In genomic region chr15:66388576-66388975, GRCh38 we compare ENCODE assay signal across 11 cellular contexts. TPM values are rescaled to one million over a fixed set of nuclear protein-coding genes. Genes with fewer than 3 reads are reported as not detected.
DNase-seq lines count a peak whose midpoint lies in the region; ATAC-seq and TF ChIP-seq lines count a peak whose summit lies in the region.
"Had no signal": no experiment of that assay in that cellular context is flagged by ENCODE, and none has a peak within 500 bp of the region (broad histone marks: within the 10 kb centered on the region; RNA-seq: fewer than 3 reads in every experiment).

No MANE protein-coding gene starts in this region.

- no peak for DNase-seq in A673 (ENCODE audit: low spot score)
- DNase-seq in GM23248 = no peak
- DNase-seq in left lobe of liver (ENCODE audit: low spot score) = peak; percentile 23
- DNase-seq in CD1c-positive myeloid dendritic cell (ENCODE audit: extremely low spot score) = no peak
- DNase-seq: activated CD4-positive, alpha-beta T cell treated with anti-CD3 and anti-CD28 coated beads, Interleukin-2, amount 50 U/mL, for 4 hours; occipital lobe; stimulated activated naive CD4-positive, alpha-beta T cell had no signal

- H3K4me1 ChIP-seq in A673 (ENCODE audit: insufficient read depth, low read length, poor library complexity, severe bottlenecking) = peaks cover 9% of the 10 kb centered on the region
- H3K4me1 ChIP-seq in GM23248 (ENCODE audit: insufficient read depth) = peaks cover 17% of the 10 kb centered on the region

- no TSS peak for BruUV-seq in A673 (replicated peaks; lab: Mats Ljungman, UMichigan)

- H3K9me2 ChIP-seq in GM23248 (ENCODE audit: insufficient read depth) = no peaks in the 10 kb centered on the region

- H3K79me2 ChIP-seq in GM23248 (ENCODE audit: insufficient read depth) = peaks cover 78% of the 10 kb centered on the region

- TF ChIP-seq CTCF in A673 (conservative IDR thresholded peaks at IDR 0.05; ENCODE audit: low read depth, low read length) = no peak

- H3K27me3 Mint-ChIP-seq in activated T-helper 17 cell treated with anti-CD3 and anti-CD28 coated beads, Interleukin-2, amount 50 U/mL, for 72 hours = no peaks in the 10 kb centered on the region

- no peaks in the 10 kb centered on the region for H3K27me3 ChIP-seq in A673 (replicated peaks; ENCODE audit: insufficient read depth, low read depth, low read length, poor library complexity)
- no peaks in the 10 kb centered on the region for H3K27me3 ChIP-seq in GM23248 (replicated peaks; ENCODE audit: insufficient read depth)

- no peak for ATAC-seq in activated T-helper 17 cell treated with anti-CD3 and anti-CD28 coated beads, Interleukin-2, amount 50 U/mL, for 72 hours (replicated peaks)
- ATAC-seq in left lobe of liver (no peak), HG03025 (IDR thresholded peaks at IDR 0.05; ENCODE audit: low FRiP score, unreplicated experiment) (no peak), GM21526 (IDR thresholded peaks at IDR 0.05; ENCODE audit: low FRiP score, unreplicated experiment) (no peak), HG03565 (IDR thresholded peaks at IDR 0.05; ENCODE audit: unreplicated experiment) (no peak)

- H3K9ac ChIP-seq in GM23248 = peak overlapping the region; percentile 81; the same call in 1 of the 2 replicates

- no peak overlapping the region for H2AFZ ChIP-seq in GM23248

- CTCF ChIA-PET in A673 (lab: Charles Lee) = no interaction called here

- peak overlapping the region; percentile 81 for H3K4me2 ChIP-seq in GM23248 (ENCODE audit: unreplicated experiment)

- WGBS in GM23248 (ENCODE audit: low coverage in 1 of 2, low lambda C conversion rate in 2 of 2, missing lambda C conversion rate in 2 of 2), 2 experiments = 82 to 89% methylated on average over 5 of the region's 5 CpGs

- POLR2A ChIA-PET in A673 (lab: Charles Lee; ENCODE audit: low non-redundant PET) = no interaction called here

- peaks cover 76% of the 10 kb centered on the region for H3K36me3 Mint-ChIP-seq in activated T-helper 17 cell treated with anti-CD3 and anti-CD28 coated beads, Interleukin-2, amount 50 U/mL, for 72 hours (ENCODE audit: low read depth)

- peak overlapping the region; percentile 91 for H3K27ac Mint-ChIP-seq in activated T-helper 17 cell treated with anti-CD3 and anti-CD28 coated beads, Interleukin-2, amount 50 U/mL, for 72 hours

- intact Hi-C loops in A673 (cut with micrococcal nuclease; ENCODE audit: unreplicated experiment) = no loop called here

- peaks cover 50% of the 10 kb centered on the region for H3K4me1 Mint-ChIP-seq in activated T-helper 17 cell treated with anti-CD3 and anti-CD28 coated beads, Interleukin-2, amount 50 U/mL, for 72 hours

- H4K20me1 ChIP-seq in GM23248 (ENCODE audit: insufficient read depth) = peaks cover 15% of the 10 kb centered on the region

- H3K4me3 Mint-ChIP-seq in activated T-helper 17 cell treated with anti-CD3 and anti-CD28 coated beads, Interleukin-2, amount 50 U/mL, for 72 hours = peak overlapping the region; percentile 93

- no peaks in the 10 kb centered on the region for H3K9me3 Mint-ChIP-seq in activated T-helper 17 cell treated with anti-CD3 and anti-CD28 coated beads, Interleukin-2, amount 50 U/mL, for 72 hours

- no peak overlapping the region for H3K27ac ChIP-seq in A673 (ENCODE audit: low read depth, low read length, poor library complexity, severe bottlenecking)
- no peak overlapping the region for H3K27ac ChIP-seq in GM23248

- no peaks in the 10 kb centered on the region for H3K9me3 ChIP-seq in A673 (ENCODE audit: low read depth, low read length, poor library complexity, severe bottlenecking)
- no peaks in the 10 kb centered on the region for H3K9me3 ChIP-seq in GM23248 (ENCODE audit: low read depth)

- H3K4me3 ChIP-seq in A673 (ENCODE audit: low read depth, low read length, poor library complexity, severe bottlenecking) (peak overlapping the region; percentile 99), GM23248 (peak overlapping the region; percentile 88)

- peaks cover 8% of the 10 kb centered on the region; the same call in 1 of the 2 replicates for H3F3A ChIP-seq in GM23248 (ENCODE audit: insufficient read depth)

- H3K36me3 ChIP-seq in A673 (ENCODE audit: insufficient read depth, low read length, poor library complexity, severe bottlenecking) = no peaks in the 10 kb centered on the region
- H3K36me3 ChIP-seq in GM23248 (ENCODE audit: low read depth) = no peaks in the 10 kb centered on the region

- in situ Hi-C loops in GM23248 (cut with MboI) = no loop called here

RNA-seq across cellular contexts. Expression of gene MAP2K1, which starts 1.9 kb away (rescaled TPM):
- 53.4 and 56.8 TPM in 2 replicates for total RNA-seq in A673 (2021)
- 52.9 and 56.2 TPM in 2 replicates for total RNA-seq in GM23248 (2014; rRNA removed; shearing (Covaris generic))
- 55.7 and 56.9 TPM in 2 replicates for polyA plus RNA-seq in GM23248 (2016; fragmentation: Nextera tagmentation; extraction: Ambion mirVana)
- total RNA-seq in activated T-helper 17 cell treated with anti-CD3 and anti-CD28 coated beads, Interleukin-2, amount 50 U/mL, for 72 hours = 100 to 1,000 TPM; 107 to 143 TPM
- total RNA-seq in left lobe of liver = 73.8 TPM

RNA-seq across cellular contexts. Expression of gene TIPIN, which starts 32.1 kb away (rescaled TPM):
- total RNA-seq in A673 (2021) = 37.7 and 42.1 TPM in 2 replicates
- total RNA-seq in GM23248 (2014; rRNA removed; shearing (Covaris generic)) = 4.6 and 7.1 TPM in 2 replicates
- 9.6 and 10.2 TPM in 2 replicates for polyA plus RNA-seq in GM23248 (2016; fragmentation: Nextera tagmentation; extraction: Ambion mirVana)
- total RNA-seq in activated T-helper 17 cell treated with anti-CD3 and anti-CD28 coated beads, Interleukin-2, amount 50 U/mL, for 72 hours = 10 to 100 TPM; 27.1 to 37.9 TPM
- 2.5 TPM for total RNA-seq in left lobe of liver
